In genomic region chr12:90969851-90970250, GRCh38 we compare ENCODE assay signal across 10 cellular contexts. TPM values are rescaled to one million over a fixed set of nuclear protein-coding genes. Genes with fewer than 3 reads are reported as not detected.
"Had no signal": no experiment of that assay in that cellular context is flagged by ENCODE, and none has a peak within 500 bp of the region (broad histone marks: within the 10 kb centered on the region; RNA-seq: fewer than 3 reads in every experiment).

No MANE protein-coding gene starts in this region.

- ATAC-seq: GM23338, HepG2, K562 had no signal

- H2AFZ ChIP-seq: GM23338 had no signal

- H3K4me1 ChIP-seq: HAP-1 had no signal

- FAIRE-seq: H1, HepG2, K562 had no signal

- H3K27ac ChIP-seq: HL-60 had no signal

- DNase-seq: H7, HFFc6, KG1 had no signal

- H3K4me3 ChIP-seq: GM23338, HAP-1, K562 had no signal

- H3K36me3 ChIP-seq: HAP-1 had no signal

- H3K9me3 ChIP-seq: HAP-1 had no signal

- H3K4me2 ChIP-seq: GM23338 had no signal

RNA-seq across cellular contexts. Expression of gene CCER1, which starts 14.9 kb away (rescaled TPM):
- total RNA-seq: GM23338, H1, H7, HepG2, HFFc6, HT1080, K562 had no signal
- polyA plus RNA-seq: GM23338, H1, HepG2, K562 had no signal

RNA-seq across cellular contexts. Expression of gene EPYC, which starts 34.9 kb away (rescaled TPM):
- total RNA-seq: GM23338, H1, H7, HepG2, HFFc6, HT1080, K562 had no signal
- polyA plus RNA-seq: GM23338, H1, HepG2, K562 had no signal
